Comparison of ENCODE assay signal across 1 cellular context in genomic region chr9:108552459-108553040, GRCh38.
TF ChIP-seq lines count a peak whose summit lies in the region.

No MANE protein-coding gene starts in this region.

TF ChIP-seq in HEK293, 187 proteins besides CTCF, POLR2A, EP300 and RAD21 (continued from another document):
- peak; percentile 54; the same call in 1 of the 2 replicates for TF ChIP-seq KLF10 (tag by site-specific recombination; IDR thresholded peaks at IDR 0.05)
